In the genomic region with DNA sequence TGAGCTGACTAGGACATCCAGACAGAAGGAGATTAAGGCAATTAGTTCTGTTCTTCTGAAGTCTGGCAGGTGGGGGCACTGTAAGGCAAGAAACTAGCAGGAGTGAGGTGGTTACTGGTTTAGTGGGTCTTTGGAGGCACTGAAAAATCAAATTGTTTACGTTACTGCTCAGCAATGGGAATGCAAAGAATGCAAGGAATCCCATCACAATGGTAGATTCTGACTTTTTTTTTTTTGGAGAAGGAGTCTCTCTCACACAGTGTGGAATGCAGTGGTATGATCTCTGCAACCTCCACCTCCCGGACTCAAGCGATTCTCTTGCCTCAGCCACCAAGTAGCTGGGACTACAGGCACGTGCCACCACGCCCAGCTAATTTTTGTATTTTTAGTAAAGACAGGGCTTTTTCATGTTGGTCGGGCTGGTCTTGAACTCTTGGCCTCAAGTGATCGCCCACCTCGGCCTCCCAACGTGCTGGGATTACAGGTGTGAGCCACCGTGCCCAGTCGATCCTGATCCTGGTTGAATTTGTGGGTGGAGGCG, we compare ENCODE assay signal across 7 cellular contexts. TPM values are rescaled to one million over a fixed set of nuclear protein-coding genes. Genes with fewer than 3 reads are reported as not detected.
A peak's percentile ranks its signal among the peaks of the same experiment; 100 is the strongest.
DNase-seq lines count a peak whose midpoint lies in the region; TF ChIP-seq lines count a peak whose summit lies in the region.

No MANE protein-coding gene starts in this region.

- no peaks in the 10 kb centered on the region for H3K79me2 ChIP-seq in PC-9 (ENCODE audit: low read depth)

- H3K4me2 ChIP-seq in PC-9 = no peak overlapping the region

- H3K4me1 ChIP-seq in PC-9 (replicated peaks; ENCODE audit: insufficient read depth) (peaks cover 17% of the 10 kb centered on the region; the same call in 1 of the 2 replicates), sigmoid colon (peaks cover 0 to 13% (median 4%) of the 10 kb centered on the region in 4 donors)

- H3F3A ChIP-seq in PC-9 (ENCODE audit: insufficient read depth, low read depth) = peaks cover 6% of the 10 kb centered on the region; the same call in 1 of the 2 replicates

- TF ChIP-seq CTCF in PC-9 (conservative IDR thresholded peaks at IDR 0.05) = peak; percentile 69
- TF ChIP-seq CTCF in sigmoid colon (IDR thresholded peaks at IDR 0.05) = no peak

- no peak overlapping the region for H3K27ac ChIP-seq in PC-9
- H3K27ac ChIP-seq in sigmoid colon = no peak overlapping the region

- H2AFZ ChIP-seq in PC-9 = no peak overlapping the region

- DNase-seq in H7 (peak; percentile 82), PC-9 (peak; percentile 81 to 88), fibroblast of peridontal ligament (ENCODE audit: extremely low read depth) (peak; percentile 96), pulmonary artery endothelial cell (ENCODE audit: low read depth, low spot score) (peak; percentile 90), NCI-H1105 treated with DMSO at 0.1 percent for 48 hours (lab: John Stamatoyannopoulos, UW) (no peak), sigmoid colon (no peak)
- no peak for DNase-seq in activated CD8-positive, alpha-beta memory T cell treated with anti-CD3 and anti-CD28 coated beads for 24 hours

- intact Hi-C loops in PC-9 (cut with micrococcal nuclease; ENCODE audit: unreplicated experiment) (loop anchor here (2.0 to 10.0 kb wide), 7 partner anchors 70 to 1254 kb away; partner anchors contain the start of gene CFAP20DC), sigmoid colon (cut with DNase I) (no loop called here)

- no peak for TF ChIP-seq EP300 in sigmoid colon (IDR thresholded peaks at IDR 0.05)

- H3K27me3 ChIP-seq in H7 (ENCODE audit: control insufficient read depth, insufficient read depth, low read length) (no peaks in the 10 kb centered on the region), PC-9 (ENCODE audit: insufficient read depth, low read depth) (no peaks in the 10 kb centered on the region), sigmoid colon (no peaks in the 10 kb centered on the region)

- H4K20me1 ChIP-seq in PC-9 (ENCODE audit: insufficient read depth) = no peaks in the 10 kb centered on the region

- BruUV-seq in PC-9 (replicated peaks; lab: Mats Ljungman, UMichigan) = no TSS peak

- H3K9me2 ChIP-seq in PC-9 (ENCODE audit: insufficient read depth) = no peaks in the 10 kb centered on the region

- H3K36me3 ChIP-seq in H7 (replicated peaks; ENCODE audit: control insufficient read depth, insufficient read depth, low read length) = no peaks in the 10 kb centered on the region
- no peaks in the 10 kb centered on the region for H3K36me3 ChIP-seq in PC-9 (ENCODE audit: low read depth)
- H3K36me3 ChIP-seq in sigmoid colon = no peaks in the 10 kb centered on the region

- POLR2A ChIA-PET in PC-9 (lab: Charles Lee; ENCODE audit: unreplicated experiment) = no interaction called here

- TF ChIP-seq POLR2A in sigmoid colon (IDR thresholded peaks at IDR 0.05) = no peak

- H3K4me3 ChIP-seq in H7 (ENCODE audit: insufficient read depth, low read depth, low read length) (no peak overlapping the region), PC-9 (no peak overlapping the region), sigmoid colon (no peak overlapping the region)

- WGBS in sigmoid colon, 2 donors = 86 to 89% methylated on average over 12 of the region's 12 CpGs

- CTCF ChIA-PET in PC-9 (lab: Charles Lee) = interaction anchor here (0.6 to 1.8 kb wide), 10 partner anchors 9 to 1297 kb away, joined by 3 to 16 read pairs (median 4); no protein-coding TSS in a partner anchor

- H3K9me3 ChIP-seq in PC-9 (ENCODE audit: insufficient read depth, low read depth) (no peaks in the 10 kb centered on the region), sigmoid colon (no peaks in the 10 kb centered on the region)

RNA-seq across cellular contexts. Expression of gene FAM107A, which starts 16.4 kb away (rescaled TPM):
- total RNA-seq in H7 (2014; rRNA removed; shearing (Covaris generic)) = 0.07 TPM in 1 of 2 replicates, not detected in the other
- total RNA-seq in PC-9 (2021) = not detected in 2 replicates
- 3.8 and 9.6 TPM in 2 replicates for total RNA-seq in pulmonary artery endothelial cell
- total RNA-seq in sigmoid colon = 10 to 100 TPM; 26.3 to 56.7 (median 33.9) TPM
- polyA plus RNA-seq in sigmoid colon = 10 to 100 TPM; 10.9 to 36.6 (median 18.1) TPM

RNA-seq across cellular contexts. Expression of gene ACOX2, which starts 23.9 kb away (rescaled TPM):
- total RNA-seq in H7 (2014; rRNA removed; shearing (Covaris generic)) = 2.9 and 4.2 TPM in 2 replicates
- 2.8 and 3.5 TPM in 2 replicates for total RNA-seq in PC-9 (2021)
- total RNA-seq in pulmonary artery endothelial cell = 1.3 and 1.8 TPM in 2 replicates
- 10 to 100 TPM; 26.0 to 35.8 (median 30.5) TPM for total RNA-seq in sigmoid colon
- polyA plus RNA-seq in sigmoid colon = 10 to 100 TPM in 2 of 3 donors, 1 to 10 TPM in 1; 6.9 to 18.0 (median 14.2) TPM

Comparison
In these comparisons a context has a peak if more than half of its experiments do, and no peak if none do; other contexts are left out.
1. DNase-seq: peak in H7 (single experiment), PC-9 (2 of 2), fibroblast of peridontal ligament (single experiment) and pulmonary artery endothelial cell (single experiment); none in activated CD8-positive, alpha-beta memory T cell treated with anti-CD3 and anti-CD28 coated beads for 24 hours (single experiment), NCI-H1105 treated with DMSO at 0.1 percent for 48 hours (single experiment) and sigmoid colon (single experiment).